24 cellular contexts compared by ENCODE assay signal in the genomic region with DNA sequence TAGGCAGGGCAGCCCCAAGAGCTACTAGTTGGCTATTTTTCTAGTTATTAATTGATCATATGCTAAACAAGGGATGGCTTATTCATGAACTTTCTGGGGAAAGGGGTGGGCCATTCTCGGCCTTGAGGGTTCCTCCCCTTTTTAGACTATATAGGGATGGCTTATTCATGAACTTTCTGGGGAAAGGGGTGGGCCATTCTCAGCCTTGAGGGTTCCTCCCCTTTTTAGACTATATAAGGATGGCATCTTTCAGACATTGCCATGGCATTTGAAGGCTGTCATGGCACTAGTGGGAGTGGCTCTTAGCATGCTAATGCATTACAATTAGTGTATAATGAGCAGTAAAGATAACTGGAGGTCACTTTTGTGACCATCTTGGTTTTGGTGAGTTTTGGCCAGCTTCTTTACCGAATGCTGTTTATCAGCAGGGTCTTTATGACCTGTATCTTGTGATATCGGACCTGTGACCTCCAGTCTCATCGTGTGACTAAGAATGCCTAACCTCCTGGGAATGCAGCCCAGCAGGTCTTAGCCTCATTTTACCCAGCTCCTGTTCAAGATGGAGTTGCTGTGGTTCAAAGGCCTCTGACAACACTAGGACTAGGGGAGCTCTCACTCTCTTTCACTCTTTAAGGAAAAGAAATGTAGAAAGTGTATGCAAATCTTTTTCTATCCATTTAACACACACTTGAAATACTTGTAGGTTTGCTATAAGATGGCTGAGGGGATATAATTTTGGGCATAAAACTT. TPM values are rescaled to one million over a fixed set of nuclear protein-coding genes. Genes with fewer than 3 reads are reported as not detected.
A peak's percentile ranks its signal among the peaks of the same experiment; 100 is the strongest.
DNase-seq lines count a peak whose midpoint lies in the region; ATAC-seq and TF ChIP-seq lines count a peak whose summit lies in the region.
"Had no signal": no experiment of that assay in that cellular context is flagged by ENCODE, and none has a peak within 500 bp of the region (broad histone marks: within the 10 kb centered on the region; RNA-seq: fewer than 3 reads in every experiment).

No MANE protein-coding gene starts in this region.

- H3K27me3 ChIP-seq in Loucy (ENCODE audit: insufficient read depth, low read length, poor library complexity, severe bottlenecking) (no peaks in the 10 kb centered on the region), duodenal mucosa (ENCODE audit: control insufficient read depth in 1 of 2, insufficient read depth in 2 of 2, low read length in 2 of 2) (no peaks in the 10 kb centered on the region)
- H3K27me3 ChIP-seq: BLaER1, gastroesophageal sphincter, SJSA1 had no signal

- intact Hi-C loops in Right ventricle myocardium inferior (cut with DNase I) (loop anchor here (10.0 kb wide), 2 partner anchors 525 to 655 kb away; partner anchors contain the start of genes CCDC186 and TDRD1), left cardiac atrium (cut with DNase I) (no loop called here)

- peak overlapping the region; percentile 100 for H3K4me2 ChIP-seq in Loucy (ENCODE audit: low read depth, low read length, poor library complexity, severe bottlenecking)
- H3K4me2 ChIP-seq: BLaER1 had no signal

- no peak overlapping the region for H2AFZ ChIP-seq in Loucy (ENCODE audit: low read length)

- DNase-seq in Right ventricle myocardium inferior (ENCODE audit: missing footprints): no peak
- DNase-seq in left cardiac atrium: no peak
- no peak for DNase-seq in mesothelial cell of epicardium (ENCODE audit: low spot score in 2 of 2, unreplicated experiment in 2 of 2)
- DNase-seq: activated CD4-positive, alpha-beta T cell treated with anti-CD3 and anti-CD28 coated beads, Interleukin-2, amount 10 ng/mL, durations not matched to agents 7 days and 5 days; activated effector memory CD4-positive, alpha-beta T cell treated with anti-CD3 and anti-CD28 coated beads, Interleukin-2, amount 50 U/mL, for 16 hours; naive B cell; NCI-H146; NCI-H446; NCI-H82; right cardiac atrium; RPMI8226; stimulated activated CD8-positive, alpha-beta memory T cell treated with anti-CD3 and anti-CD28 coated beads, Interleukin-4, amount 100 ng/mL, for 48 hours; stimulated activated naive CD8-positive, alpha-beta T cell treated with anti-CD3 and anti-CD28 coated beads, Interleukin-15, amount 100 ng/mL, for 72 hours; T-helper 1 cell had no signal

- H3K27ac Mint-ChIP-seq in mesothelial cell of epicardium: no peak overlapping the region
- H3K27ac Mint-ChIP-seq: activated CD4-positive, alpha-beta T cell treated with anti-CD3 and anti-CD28 coated beads, Interleukin-2, amount 10 ng/mL, durations not matched to agents 7 days and 5 days; activated naive CD8-positive, alpha-beta T cell; stimulated activated naive CD8-positive, alpha-beta T cell treated with anti-CD3 and anti-CD28 coated beads, Interleukin-15, amount 100 ng/mL, for 72 hours; WTC11 had no signal

- no peak overlapping the region for H3K4me3 Mint-ChIP-seq in mesothelial cell of epicardium
- H3K4me3 Mint-ChIP-seq: activated CD4-positive, alpha-beta T cell treated with anti-CD3 and anti-CD28 coated beads, Interleukin-2, amount 10 ng/mL, durations not matched to agents 7 days and 5 days; activated naive CD8-positive, alpha-beta T cell; stimulated activated naive CD8-positive, alpha-beta T cell treated with anti-CD3 and anti-CD28 coated beads, Interleukin-15, amount 100 ng/mL, for 72 hours; WTC11 had no signal

- peaks cover 67% of the 10 kb centered on the region for H3K4me1 ChIP-seq in Loucy (ENCODE audit: insufficient read depth, low read length, poor library complexity, severe bottlenecking)
- peaks cover 19 to 21% of the 10 kb centered on the region in 2 donors for H3K4me1 ChIP-seq in duodenal mucosa (ENCODE audit: control insufficient read depth in 1 of 2, insufficient read depth in 2 of 2, low read length in 2 of 2)

- no peaks in the 10 kb centered on the region for H3K9me3 Mint-ChIP-seq in mesothelial cell of epicardium
- H3K9me3 Mint-ChIP-seq: naive B cell; stimulated activated naive CD8-positive, alpha-beta T cell treated with anti-CD3 and anti-CD28 coated beads, Interleukin-15, amount 100 ng/mL, for 72 hours; WTC11 had no signal

- H3K79me2 ChIP-seq in Loucy (ENCODE audit: insufficient read depth, low read length): peaks cover 86% of the 10 kb centered on the region

- peaks cover 11% of the 10 kb centered on the region for H3K36me3 Mint-ChIP-seq in mesothelial cell of epicardium

- no peaks in the 10 kb centered on the region for H3F3A ChIP-seq in Loucy (ENCODE audit: low read depth)

- H3K9me3 ChIP-seq in Loucy (ENCODE audit: insufficient read depth, low read depth, low read length) (no peaks in the 10 kb centered on the region), duodenal mucosa (ENCODE audit: control insufficient read depth in 1 of 2, low read length in 2 of 2) (no peaks in the 10 kb centered on the region)
- H3K9me3 ChIP-seq: BLaER1, gastroesophageal sphincter, SJSA1 had no signal

- no peak for TF ChIP-seq CTCF in Loucy (conservative IDR thresholded peaks at IDR 0.05; ENCODE audit: low read length)
- TF ChIP-seq CTCF in mesothelial cell of epicardium (IDR thresholded peaks at IDR 0.05; ENCODE audit: unreplicated experiment): no peak

- H3K9me2 ChIP-seq in Loucy (replicated peaks; ENCODE audit: low read depth, low read length): no peaks in the 10 kb centered on the region

- peak overlapping the region; percentile 22 for H3K27ac ChIP-seq in duodenal mucosa (ENCODE audit: low read depth, low read length)
- H3K27ac ChIP-seq: BLaER1, gastroesophageal sphincter, SJSA1 had no signal

- peaks cover 61% of the 10 kb centered on the region for H4K20me1 ChIP-seq in Loucy (ENCODE audit: insufficient read depth, low read length, poor library complexity, severe bottlenecking)

- ATAC-seq in Right ventricle myocardium inferior (peak; percentile 15), left cardiac atrium (no peak), GM21825 (IDR thresholded peaks at IDR 0.05; ENCODE audit: unreplicated experiment) (no peak), HG03159 (IDR thresholded peaks at IDR 0.05; ENCODE audit: unreplicated experiment) (no peak)
- ATAC-seq: gastroesophageal sphincter; HepG2; right cardiac atrium; stimulated activated naive CD8-positive, alpha-beta T cell treated with anti-CD3 and anti-CD28 coated beads, Interleukin-15, amount 100 ng/mL, for 72 hours; WTC11 had no signal

- H3K36me3 ChIP-seq in Loucy (ENCODE audit: insufficient read depth, low read length) (peaks cover 30% of the 10 kb centered on the region), duodenal mucosa (ENCODE audit: control insufficient read depth in 1 of 2, insufficient read depth in 2 of 2, low read length in 2 of 2) (peaks cover 16 to 22% of the 10 kb centered on the region in 2 donors)

- H3K9ac ChIP-seq in Loucy (ENCODE audit: low read depth, low read length, poor library complexity, severe bottlenecking) (no peak overlapping the region), duodenal mucosa (ENCODE audit: low read depth in 1 of 2, low read length in 2 of 2) (no peak overlapping the region)
- H3K9ac ChIP-seq: BLaER1 had no signal

- no peaks in the 10 kb centered on the region for H3K27me3 Mint-ChIP-seq in mesothelial cell of epicardium (ENCODE audit: low read depth)
- H3K27me3 Mint-ChIP-seq: activated CD4-positive, alpha-beta T cell treated with anti-CD3 and anti-CD28 coated beads, Interleukin-2, amount 10 ng/mL, durations not matched to agents 7 days and 5 days; activated naive CD8-positive, alpha-beta T cell; naive B cell; stimulated activated naive CD8-positive, alpha-beta T cell treated with anti-CD3 and anti-CD28 coated beads, Interleukin-15, amount 100 ng/mL, for 72 hours had no signal

- peaks cover 28% of the 10 kb centered on the region for H3K4me1 Mint-ChIP-seq in mesothelial cell of epicardium

- H3K4me3 ChIP-seq in Loucy (ENCODE audit: low read length, poor library complexity, severe bottlenecking): peak overlapping the region; percentile 37
- no peak overlapping the region for H3K4me3 ChIP-seq in duodenal mucosa (ENCODE audit: low read depth in 1 of 2, low read length in 2 of 2)
- H3K4me3 ChIP-seq: BLaER1, gastroesophageal sphincter, SJSA1 had no signal

RNA-seq across cellular contexts. Expression of gene FHIP2A, which starts 7.8 kb away (rescaled TPM):
- total RNA-seq in Right ventricle myocardium inferior (25.2 TPM), left cardiac atrium (10 to 100 TPM; 19.2 to 25.2 TPM), mesothelial cell of epicardium (39.6 to 43.2 TPM (median 41.9 TPM) in 3 replicates)
